ENCODE assay signal across 12 cellular contexts in the genomic region with DNA sequence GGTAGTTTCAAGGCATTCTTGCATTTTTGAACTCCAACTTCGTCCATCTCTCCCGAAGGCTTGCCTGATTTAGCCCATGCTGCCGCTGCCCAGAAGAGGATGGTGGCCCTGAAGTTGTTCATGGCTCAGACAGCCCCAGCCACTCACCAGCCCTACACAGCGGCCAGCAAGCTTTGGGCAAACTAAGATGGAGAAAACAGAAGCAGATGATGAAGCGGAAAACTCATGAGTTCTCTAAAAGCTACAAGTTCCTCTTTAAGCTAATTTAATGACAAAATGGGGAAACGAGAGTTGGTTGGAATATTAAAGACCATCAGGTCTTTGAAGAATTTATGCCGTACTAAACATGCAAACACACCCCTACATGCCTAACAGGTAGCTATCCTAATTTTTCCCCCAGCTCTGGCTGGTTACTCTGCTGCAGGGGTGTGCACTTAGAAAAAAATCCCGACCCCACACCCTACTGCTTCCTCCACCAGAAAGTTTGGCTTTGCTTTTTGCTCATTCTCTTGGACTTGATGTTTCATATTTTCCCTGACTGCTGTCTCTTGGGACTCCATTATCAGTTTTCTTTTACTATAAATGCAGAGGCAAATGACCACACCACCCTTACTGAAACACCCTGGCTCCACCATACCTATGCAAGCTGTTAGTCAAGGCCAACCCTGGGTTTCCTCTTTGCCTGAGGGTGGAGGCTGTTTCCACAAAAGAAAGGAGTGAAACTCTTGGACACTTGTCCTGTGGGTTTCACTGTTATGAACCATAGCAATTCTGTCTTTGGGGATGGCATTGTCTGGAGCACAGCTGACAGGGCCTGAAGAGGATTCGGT. TPM values are rescaled to one million over a fixed set of nuclear protein-coding genes. Genes with fewer than 3 reads are reported as not detected.
DNase-seq lines count a peak whose midpoint lies in the region; ATAC-seq, FAIRE-seq and TF ChIP-seq lines count a peak whose summit lies in the region.
"Had no signal": no experiment of that assay in that cellular context is flagged by ENCODE, and none has a peak within 500 bp of the region (broad histone marks: within the 10 kb centered on the region; RNA-seq: fewer than 3 reads in every experiment).

A gene with protein sequence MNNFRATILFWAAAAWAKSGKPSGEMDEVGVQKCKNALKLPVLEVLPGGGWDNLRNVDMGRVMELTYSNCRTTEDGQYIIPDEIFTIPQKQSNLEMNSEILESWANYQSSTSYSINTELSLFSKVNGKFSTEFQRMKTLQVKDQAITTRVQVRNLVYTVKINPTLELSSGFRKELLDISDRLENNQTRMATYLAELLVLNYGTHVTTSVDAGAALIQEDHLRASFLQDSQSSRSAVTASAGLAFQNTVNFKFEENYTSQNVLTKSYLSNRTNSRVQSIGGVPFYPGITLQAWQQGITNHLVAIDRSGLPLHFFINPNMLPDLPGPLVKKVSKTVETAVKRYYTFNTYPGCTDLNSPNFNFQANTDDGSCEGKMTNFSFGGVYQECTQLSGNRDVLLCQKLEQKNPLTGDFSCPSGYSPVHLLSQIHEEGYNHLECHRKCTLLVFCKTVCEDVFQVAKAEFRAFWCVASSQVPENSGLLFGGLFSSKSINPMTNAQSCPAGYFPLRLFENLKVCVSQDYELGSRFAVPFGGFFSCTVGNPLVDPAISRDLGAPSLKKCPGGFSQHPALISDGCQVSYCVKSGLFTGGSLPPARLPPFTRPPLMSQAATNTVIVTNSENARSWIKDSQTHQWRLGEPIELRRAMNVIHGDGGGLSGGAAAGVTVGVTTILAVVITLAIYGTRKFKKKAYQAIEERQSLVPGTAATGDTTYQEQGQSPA (minus strand): TSS at position 184 of the 830 bp plus-strand sequence. CDS start 62 bp downstream, at position 122.

- BruUV-seq in PC-9 (replicated peaks; lab: Mats Ljungman, UMichigan), result no TSS peak

- no peak for FAIRE-seq in HTR-8/SVneo (lab: Jason Lieb, UNC)

- H3K9me2 ChIP-seq in PC-9 (ENCODE audit: insufficient read depth), result no peaks in the 10 kb centered on the region

- H3K36me3 ChIP-seq in BLaER1 (no peaks in the 10 kb centered on the region), smooth muscle cell (ENCODE audit: low read depth) (no peaks in the 10 kb centered on the region), PC-9 (ENCODE audit: low read depth) (no peaks in the 10 kb centered on the region; the same call in 1 of the 2 replicates)

- 87% methylated on average over 9 of the region's 9 CpGs for WGBS in smooth muscle cell (ENCODE audit: low lambda C conversion rate)

- DNase-seq in SKM-1 (lab: John Stamatoyannopoulos, UW; ENCODE audit: unreplicated experiment) (peak; percentile 42), mesenteric fat pad (ENCODE audit: low spot score) (no peak), GM10266 (ENCODE audit: extremely low spot score) (no peak), HTR-8/SVneo (ENCODE audit: insufficient read length, low spot score) (no peak), smooth muscle cell (lab: John Stamatoyannopoulos, UW; ENCODE audit: unreplicated experiment) (no peak), PC-9 (no peak)
- DNase-seq: islet precursor cell, NCI-H1694, SHP77 treated with DMSO at 0.1 percent for 48 hours had no signal

- H3K79me2 ChIP-seq in smooth muscle cell (ENCODE audit: low read depth) (no peaks in the 10 kb centered on the region), PC-9 (ENCODE audit: low read depth) (no peaks in the 10 kb centered on the region)

- CTCF ChIA-PET in PC-9 (lab: Charles Lee), result interaction anchor here (0.7 kb wide), 1 partner anchor 154 kb away, joined by 6 read pairs; no protein-coding TSS in a partner anchor

- no peak for TF ChIP-seq CTCF in GM10266 (IDR thresholded peaks at IDR 0.05; ENCODE audit: control insufficient read depth, insufficient read depth, low read depth, missing control alignments)
- no peak for TF ChIP-seq CTCF in smooth muscle cell (IDR thresholded peaks at IDR 0.05; ENCODE audit: borderline replicate concordance, insufficient read depth, poor library complexity, severe bottlenecking)
- TF ChIP-seq CTCF in PC-9 (conservative IDR thresholded peaks at IDR 0.05), result no peak

- H2AFZ ChIP-seq in smooth muscle cell (ENCODE audit: low read depth) (no peak within 1 kb of the TSS), PC-9 (no peak within 1 kb of the TSS)

- intact Hi-C loops in PC-9 (cut with micrococcal nuclease; ENCODE audit: unreplicated experiment), result no loop called here

- H3K27me3 ChIP-seq in BLaER1 (no peaks in the 10 kb centered on the region), smooth muscle cell (ENCODE audit: low read depth) (no peaks in the 10 kb centered on the region), PC-9 (ENCODE audit: insufficient read depth, low read depth) (no peaks in the 10 kb centered on the region)

- H3F3A ChIP-seq in smooth muscle cell (ENCODE audit: low read depth) (peaks cover 7% of the 10 kb centered on the region), PC-9 (ENCODE audit: insufficient read depth, low read depth) (no peaks in the 10 kb centered on the region; the same call in 1 of the 2 replicates)

- peak within 1 kb of the TSS; percentile 36; the same call in 1 of the 2 replicates for H3K27ac ChIP-seq in BLaER1
- no peak within 1 kb of the TSS for H3K27ac ChIP-seq in smooth muscle cell (ENCODE audit: low read depth)
- no peak within 1 kb of the TSS for H3K27ac ChIP-seq in PC-9

- peaks cover 47% of the 10 kb centered on the region for H3K4me1 ChIP-seq in BLaER1
- peaks cover 3% of the 10 kb centered on the region for H3K4me1 ChIP-seq in smooth muscle cell (ENCODE audit: low read depth)
- peaks cover 11% of the 10 kb centered on the region for H3K4me1 ChIP-seq in PC-9 (replicated peaks; ENCODE audit: insufficient read depth)

- peak; percentile 16 for ATAC-seq in GM19463 (IDR thresholded peaks at IDR 0.05; ENCODE audit: unreplicated experiment)

- H3K9me3 ChIP-seq in BLaER1 (no peaks in the 10 kb centered on the region), smooth muscle cell (replicated peaks; ENCODE audit: low read depth) (no peaks in the 10 kb centered on the region), PC-9 (ENCODE audit: insufficient read depth, low read depth) (no peaks in the 10 kb centered on the region)

- H3K4me3 ChIP-seq in BLaER1, result peak within 1 kb of the TSS; percentile 34; the same call in 1 of the 2 replicates
- H3K4me3 ChIP-seq in smooth muscle cell, result no peak within 1 kb of the TSS
- H3K4me3 ChIP-seq in PC-9, result no peak within 1 kb of the TSS

- H3K4me2 ChIP-seq in BLaER1 (peak within 1 kb of the TSS; percentile 67), smooth muscle cell (no peak within 1 kb of the TSS), PC-9 (no peak within 1 kb of the TSS)

- H3K9ac ChIP-seq in BLaER1 (no peak within 1 kb of the TSS), smooth muscle cell (ENCODE audit: low read depth) (no peak within 1 kb of the TSS)

- POLR2A ChIA-PET in PC-9 (lab: Charles Lee; ENCODE audit: unreplicated experiment), result interaction anchor here (0.6 kb wide), 1 partner anchor 1516 kb away, joined by 7 read pairs; no protein-coding TSS in a partner anchor

- H4K20me1 ChIP-seq in BLaER1 (no peaks in the 10 kb centered on the region), smooth muscle cell (ENCODE audit: low read depth) (peaks cover 4% of the 10 kb centered on the region), PC-9 (ENCODE audit: insufficient read depth) (no peaks in the 10 kb centered on the region)

RNA-seq across cellular contexts. Expression of the gene that starts here (rescaled TPM):
- 71.5 TPM for total RNA-seq in mesenteric fat pad
- total RNA-seq in smooth muscle cell, result 0.13 TPM in 1 of 2 replicates, not detected in the other
- 0.07 TPM in 1 of 2 replicates, not detected in the other for polyA plus RNA-seq in smooth muscle cell
- not detected in 2 replicates for total RNA-seq in PC-9 (2021)
- total RNA-seq: epithelial cell of proximal tubule had no signal

Comparison
In these comparisons a context has a peak if more than half of its experiments do, and no peak if none do; other contexts are left out.
1. RNA of the gene that starts here (total RNA-seq): 71.5 TPM in mesenteric fat pad (single experiment); 0.13 TPM in smooth muscle cell and not detected in PC-9; every median in the first group is over 10 times any median in the second.